ENCODE assay signal across 26 cellular contexts in the genomic region with DNA sequence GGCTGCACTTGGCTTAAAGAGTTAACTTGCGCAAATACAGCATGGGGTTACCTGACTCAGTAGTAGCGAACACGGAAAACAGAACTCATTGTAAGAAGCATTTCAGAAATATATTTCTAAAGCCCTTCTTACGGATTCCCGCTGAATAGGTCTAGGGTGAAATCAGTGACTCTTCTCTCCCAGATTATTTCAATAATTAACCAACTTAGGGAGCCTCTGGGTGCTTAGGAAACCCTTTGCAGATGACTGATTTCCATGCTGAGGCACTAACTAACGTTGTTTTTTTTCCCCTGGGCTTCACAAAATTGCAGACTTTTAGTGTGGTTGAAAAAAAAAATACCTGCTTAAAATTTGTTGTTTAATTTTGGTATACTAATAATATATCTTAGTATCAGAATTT.
"Had no signal": no experiment of that assay in that cellular context is flagged by ENCODE, and none has a peak within 500 bp of the region (broad histone marks: within the 10 kb centered on the region; RNA-seq: fewer than 3 reads in every experiment).

No MANE protein-coding gene starts in this region.

- H3K9me3 ChIP-seq: neutrophil, pancreas, prostate gland, right lobe of liver, sigmoid colon, suprapubic skin, testis, tibial artery, transverse colon, upper lobe of right lung, uterus had no signal

- H3K27ac ChIP-seq: neutrophil, pancreas, prostate gland, right lobe of liver, sigmoid colon, suprapubic skin, testis, tibial artery, transverse colon, upper lobe of right lung, uterus had no signal

- H3K4me3 ChIP-seq: pancreas, prostate gland, right lobe of liver, sigmoid colon, suprapubic skin, testis, tibial artery, transverse colon, upper lobe of right lung, uterus had no signal

- DNase-seq: naive thymus-derived CD4-positive, alpha-beta T cell; natural killer cell; nephron progenitor cell; nucleus accumbens; pancreas; right cardiac atrium; right lobe of liver; sigmoid colon; small intestine; stimulated activated CD4-positive, alpha-beta T cell treated with anti-CD3 and anti-CD28 coated beads, Interleukin-15, amount 100 ng/mL, for 24 hours; stimulated activated CD4-positive, alpha-beta T cell treated with anti-CD3 and anti-CD28 coated beads, Interleukin-2, amount 100 ng/mL, for 24 hours; stimulated activated CD4-positive, alpha-beta T cell treated with anti-CD3 and anti-CD28 coated beads, Interleukin-2, amount 100 ng/mL, for 48 hours; stimulated activated CD4-positive, alpha-beta T cell treated with anti-CD3 and anti-CD28 coated beads, Interleukin-4, amount 100 ng/mL, for 24 hours; stimulated activated naive B cell treated with anti-CD40 and anti-IgM and Interleukin-4, amounts not matched to agents 10 μg/mL and 1 μg/mL and 100 μg/mL, for 72 hours; stimulated activated naive CD8-positive, alpha-beta T cell treated with anti-CD3 and anti-CD28 coated beads, Interleukin-15, amount 100 ng/mL, for 72 hours; stimulated activated naive CD8-positive, alpha-beta T cell treated with anti-CD3 and anti-CD28 coated beads, Interleukin-15, Interleukin-2, amounts not matched to agents 100 U/mL and 50 U/mL, for 24 hours; substantia nigra; testis; tibial artery; transverse colon; upper lobe of right lung; uterus had no signal

- H3K4me1 ChIP-seq: pancreas, prostate gland, sigmoid colon, suprapubic skin, testis, tibial artery, upper lobe of right lung, uterus had no signal

- H3K36me3 ChIP-seq: neutrophil, pancreas, prostate gland, right lobe of liver, sigmoid colon, suprapubic skin, tibial artery, transverse colon, upper lobe of right lung, uterus had no signal

- ATAC-seq: naive thymus-derived CD4-positive, alpha-beta T cell; natural killer cell; pancreas; right cardiac atrium; right lobe of liver; stimulated activated effector memory CD8-positive, alpha-beta T cell treated with anti-CD3 and anti-CD28 coated beads, Interleukin-12 subunit alpha, Interleukin-12 subunit beta, amount 100 ng/mL, for 72 hours; stimulated activated naive B cell treated with anti-CD40 and anti-IgM and Interleukin-4, amounts not matched to agents 10 μg/mL and 1 μg/mL and 100 μg/mL, for 72 hours; stimulated activated naive CD8-positive, alpha-beta T cell treated with anti-CD3 and anti-CD28 coated beads, Interleukin-15, amount 100 ng/mL, for 72 hours; stimulated activated naive CD8-positive, alpha-beta T cell treated with anti-CD3 and anti-CD28 coated beads, Interleukin-15, Interleukin-2, amounts not matched to agents 100 U/mL and 50 U/mL, for 24 hours; upper lobe of right lung had no signal

- H3K27me3 ChIP-seq: pancreas, right lobe of liver, sigmoid colon, suprapubic skin, testis, transverse colon, upper lobe of right lung, uterus had no signal
